Comparison of ENCODE assay signal across 2 cellular contexts in the genomic region with DNA sequence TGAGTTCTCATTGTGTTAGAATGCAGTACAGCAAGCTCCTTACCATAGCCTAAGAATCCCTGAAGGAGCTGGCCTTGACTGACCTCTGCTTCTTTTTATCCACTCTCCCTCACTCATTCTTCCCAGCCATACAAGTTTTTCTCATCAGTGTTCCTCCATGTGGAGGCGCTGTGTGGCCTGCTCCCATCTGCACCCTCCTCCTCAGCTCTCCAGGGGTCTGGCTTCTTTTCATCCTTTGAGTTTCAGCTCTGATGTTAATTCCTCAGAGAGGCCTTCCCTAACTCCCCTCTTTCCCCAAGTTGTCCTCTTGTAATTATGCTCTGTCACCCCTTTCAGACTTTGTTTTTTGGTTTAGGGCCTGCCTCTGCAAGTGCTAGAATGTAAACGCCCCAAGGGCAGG.
TF ChIP-seq lines count a peak whose summit lies in the region.

No MANE protein-coding gene starts in this region.

TF ChIP-seq in IMR-90, 13 proteins besides CTCF, POLR2A, EP300 and RAD21:
- TF ChIP-seq CHD1 (IDR thresholded peaks at IDR 0.05; ENCODE audit: low read depth, low read length), result no peak
- no peak for TF ChIP-seq FOS (IDR thresholded peaks at IDR 0.05; ENCODE audit: low read depth, low read length)
- no peak for TF ChIP-seq RCOR1 (IDR thresholded peaks at IDR 0.05; ENCODE audit: insufficient replicate concordance, low read length)
- no peak for TF ChIP-seq NFE2L2 (IDR thresholded peaks at IDR 0.05; ENCODE audit: low read depth, low read length)
- TF ChIP-seq, protein P1, sequence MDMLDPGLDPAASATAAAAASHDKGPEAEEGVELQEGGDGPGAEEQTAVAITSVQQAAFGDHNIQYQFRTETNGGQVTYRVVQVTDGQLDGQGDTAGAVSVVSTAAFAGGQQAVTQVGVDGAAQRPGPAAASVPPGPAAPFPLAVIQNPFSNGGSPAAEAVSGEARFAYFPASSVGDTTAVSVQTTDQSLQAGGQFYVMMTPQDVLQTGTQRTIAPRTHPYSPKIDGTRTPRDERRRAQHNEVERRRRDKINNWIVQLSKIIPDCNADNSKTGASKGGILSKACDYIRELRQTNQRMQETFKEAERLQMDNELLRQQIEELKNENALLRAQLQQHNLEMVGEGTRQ (IDR thresholded peaks at IDR 0.05; ENCODE audit: low read depth, low read length), result no peak
- no peak for TF ChIP-seq MAFK (IDR thresholded peaks at IDR 0.05; ENCODE audit: low read depth, low read length)
- TF ChIP-seq, protein P2, sequence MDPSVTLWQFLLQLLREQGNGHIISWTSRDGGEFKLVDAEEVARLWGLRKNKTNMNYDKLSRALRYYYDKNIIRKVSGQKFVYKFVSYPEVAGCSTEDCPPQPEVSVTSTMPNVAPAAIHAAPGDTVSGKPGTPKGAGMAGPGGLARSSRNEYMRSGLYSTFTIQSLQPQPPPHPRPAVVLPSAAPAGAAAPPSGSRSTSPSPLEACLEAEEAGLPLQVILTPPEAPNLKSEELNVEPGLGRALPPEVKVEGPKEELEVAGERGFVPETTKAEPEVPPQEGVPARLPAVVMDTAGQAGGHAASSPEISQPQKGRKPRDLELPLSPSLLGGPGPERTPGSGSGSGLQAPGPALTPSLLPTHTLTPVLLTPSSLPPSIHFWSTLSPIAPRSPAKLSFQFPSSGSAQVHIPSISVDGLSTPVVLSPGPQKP (IDR thresholded peaks at IDR 0.05; ENCODE audit: borderline replicate concordance, low read depth, low read length), result no peak
- no peak for TF ChIP-seq BHLHE40 (IDR thresholded peaks at IDR 0.05; ENCODE audit: low read depth, low read length)
- no peak for TF ChIP-seq MXI1 (IDR thresholded peaks at IDR 0.05; ENCODE audit: borderline replicate concordance, low read depth, low read length)
- no peak for TF ChIP-seq CEBPB (IDR thresholded peaks at IDR 0.05; ENCODE audit: low read depth, low read length)

TF ChIP-seq in SK-N-SH, 30 proteins besides CTCF, POLR2A, EP300 and RAD21:
- TF ChIP-seq REST (IDR thresholded peaks at IDR 0.05; ENCODE audit: low read depth, low read length) (no peak), RCOR1 (IDR thresholded peaks at IDR 0.05; ENCODE audit: low read length) (no peak), YY1 (IDR thresholded peaks at IDR 0.05; ENCODE audit: low read depth) (no peak), FOSL2 (IDR thresholded peaks at IDR 0.05; ENCODE audit: borderline replicate concordance, low read depth) (no peak), RXRA (IDR thresholded peaks at IDR 0.05; ENCODE audit: borderline replicate concordance, low read depth) (no peak), MEF2A (IDR thresholded peaks at IDR 0.05; ENCODE audit: borderline replicate concordance, low read depth) (no peak), SMC3 (IDR thresholded peaks at IDR 0.05; ENCODE audit: low read depth, low read length) (no peak), GATA2 (CRISPR knock-in tag; IDR thresholded peaks at IDR 0.05) (no peak), MXI1 (IDR thresholded peaks at IDR 0.05; ENCODE audit: low read depth, low read length) (no peak), USF1 (IDR thresholded peaks at IDR 0.05; ENCODE audit: borderline replicate concordance, low read depth) (no peak), CHD2 (IDR thresholded peaks at IDR 0.05; ENCODE audit: low read length, partially characterized antibody) (no peak), TAF1 (IDR thresholded peaks at IDR 0.05; ENCODE audit: borderline replicate concordance, low read depth, low read length) (no peak), FOXM1 (IDR thresholded peaks at IDR 0.05; ENCODE audit: low read depth) (no peak)
- TF ChIP-seq, protein P3, sequence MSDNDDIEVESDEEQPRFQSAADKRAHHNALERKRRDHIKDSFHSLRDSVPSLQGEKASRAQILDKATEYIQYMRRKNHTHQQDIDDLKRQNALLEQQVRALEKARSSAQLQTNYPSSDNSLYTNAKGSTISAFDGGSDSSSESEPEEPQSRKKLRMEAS (IDR thresholded peaks at IDR 0.05; ENCODE audit: low read depth), result no peak
- TF ChIP-seq, protein P4, sequence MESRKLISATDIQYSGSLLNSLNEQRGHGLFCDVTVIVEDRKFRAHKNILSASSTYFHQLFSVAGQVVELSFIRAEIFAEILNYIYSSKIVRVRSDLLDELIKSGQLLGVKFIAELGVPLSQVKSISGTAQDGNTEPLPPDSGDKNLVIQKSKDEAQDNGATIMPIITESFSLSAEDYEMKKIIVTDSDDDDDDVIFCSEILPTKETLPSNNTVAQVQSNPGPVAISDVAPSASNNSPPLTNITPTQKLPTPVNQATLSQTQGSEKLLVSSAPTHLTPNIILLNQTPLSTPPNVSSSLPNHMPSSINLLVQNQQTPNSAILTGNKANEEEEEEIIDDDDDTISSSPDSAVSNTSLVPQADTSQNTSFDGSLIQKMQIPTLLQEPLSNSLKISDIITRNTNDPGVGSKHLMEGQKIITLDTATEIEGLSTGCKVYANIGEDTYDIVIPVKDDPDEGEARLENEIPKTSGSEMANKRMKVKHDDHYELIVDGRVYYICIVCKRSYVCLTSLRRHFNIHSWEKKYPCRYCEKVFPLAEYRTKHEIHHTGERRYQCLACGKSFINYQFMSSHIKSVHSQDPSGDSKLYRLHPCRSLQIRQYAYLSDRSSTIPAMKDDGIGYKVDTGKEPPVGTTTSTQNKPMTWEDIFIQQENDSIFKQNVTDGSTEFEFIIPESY (IDR thresholded peaks at IDR 0.05; ENCODE audit: borderline replicate concordance, low read depth), result no peak
